11 cellular contexts compared by ENCODE assay signal in genomic region chr12:92094751-92095161, GRCh38. TPM values are rescaled to one million over a fixed set of nuclear protein-coding genes. Genes with fewer than 3 reads are reported as not detected.
DNase-seq lines count a peak whose midpoint lies in the region; ATAC-seq, FAIRE-seq and TF ChIP-seq lines count a peak whose summit lies in the region.
"Had no signal": no experiment of that assay in that cellular context is flagged by ENCODE, and none has a peak within 500 bp of the region (broad histone marks: within the 10 kb centered on the region; RNA-seq: fewer than 3 reads in every experiment).

No MANE protein-coding gene starts in this region.

- no peak overlapping the region for H2AFZ ChIP-seq in endothelial cell of umbilical vein (ENCODE audit: low read depth, low read length)

- H3K79me2 ChIP-seq in endothelial cell of umbilical vein (ENCODE audit: control insufficient read depth, insufficient read depth, low read length): no peaks in the 10 kb centered on the region

- peak in 1 of 2 donors; percentile 10 for TF ChIP-seq CTCF in endothelial cell of umbilical vein (IDR thresholded peaks at IDR 0.05; ENCODE audit: extremely low read depth in 1 of 2, insufficient read depth in 1 of 2, low read depth in 1 of 2, low read length in 2 of 2)
- no peak for TF ChIP-seq CTCF in uterus (IDR thresholded peaks at IDR 0.05)

- no peaks in the 10 kb centered on the region for H3K9me1 ChIP-seq in endothelial cell of umbilical vein (replicated peaks; ENCODE audit: control insufficient read depth, extremely low read depth, insufficient read depth, low read length)

- no peak for TF ChIP-seq POLR2A in endothelial cell of umbilical vein (IDR thresholded peaks at IDR 0.05; ENCODE audit: low read depth, low read length)
- no peak for TF ChIP-seq POLR2A in uterus (IDR thresholded peaks at IDR 0.05)

- peak; percentile 70 for FAIRE-seq in endothelial cell of umbilical vein (lab: Jason Lieb, UNC)

- H3K9me3 ChIP-seq in endothelial cell of umbilical vein (replicated peaks; ENCODE audit: control insufficient read depth, insufficient read depth, low read length) (no peaks in the 10 kb centered on the region), uterus (no peaks in the 10 kb centered on the region)

- H3K36me3 ChIP-seq in endothelial cell of umbilical vein (ENCODE audit: control insufficient read depth in 2 of 2, extremely low read depth in 1 of 2, insufficient read depth in 2 of 2, low read length in 2 of 2) (no peaks in the 10 kb centered on the region), uterus (no peaks in the 10 kb centered on the region)

- no peaks in the 10 kb centered on the region for H4K20me1 ChIP-seq in endothelial cell of umbilical vein (replicated peaks; ENCODE audit: control insufficient read depth, extremely low read depth, insufficient read depth, low read length)

- CTCF ChIA-PET in endothelial cell of umbilical vein (lab: Charles Lee): interaction anchor here (1.0 kb wide), 1 partner anchor 20 kb away, joined by 4 read pairs; no protein-coding TSS in a partner anchor

- H3K4me1 ChIP-seq in endothelial cell of umbilical vein (ENCODE audit: control insufficient read depth, extremely low read depth, insufficient read depth, low read length) (peaks cover 18% of the 10 kb centered on the region), uterus (no peaks in the 10 kb centered on the region)

- dilution Hi-C loops in endothelial cell of umbilical vein (cut with MboI; ENCODE audit: extremely low pct_ligation_motif_present, low sequenced_read_pairs): no loop called here

- DNase-seq in A172 (ENCODE audit: low spot score) (peak; percentile 14), LHCN-M2 (ENCODE audit: low read depth) (peak; percentile 36), endothelial cell of umbilical vein (ENCODE audit: low read depth, low spot score) (peak; percentile 44), T-helper 9 cell (no peak), DMS53 treated with DMSO at 0.1 percent for 48 hours (lab: John Stamatoyannopoulos, UW; ENCODE audit: unreplicated experiment) (no peak), uterus (no peak)
- DNase-seq in activated CD4-positive, alpha-beta T cell treated with anti-CD3 and anti-CD28 coated beads for 48 hours: no peak
- DNase-seq: stimulated activated naive B cell treated with anti-CD40 and anti-IgM and Interleukin-4, amounts not matched to agents 10 μg/mL and 1 μg/mL and 100 μg/mL, for 72 hours had no signal

- BruUV-seq in endothelial cell of umbilical vein (replicated peaks; lab: Mats Ljungman, UMichigan): no TSS peak

- no peak overlapping the region for H3K4me2 ChIP-seq in endothelial cell of umbilical vein (ENCODE audit: insufficient read depth, low read length)

- peak overlapping the region; percentile 49 for H3K27ac ChIP-seq in endothelial cell of umbilical vein (ENCODE audit: insufficient read depth, low read depth, low read length)
- H3K27ac ChIP-seq in uterus: no peak overlapping the region
- H3K27ac ChIP-seq: C4-2B, skin epidermis had no signal

- peak; percentile 42 for ATAC-seq in GM19395 (IDR thresholded peaks at IDR 0.05; ENCODE audit: unreplicated experiment)

- no peak overlapping the region for H3K9ac ChIP-seq in endothelial cell of umbilical vein (replicated peaks; ENCODE audit: extremely low read depth, insufficient read depth, low read length)

- intact Hi-C loops in endothelial cell of umbilical vein (cut with micrococcal nuclease): loop anchor here (2.0 kb wide), 2 partner anchors 106 to 284 kb away; no protein-coding TSS in a partner anchor
- intact Hi-C loops in uterus (cut with DNase I; ENCODE audit: low total_unique reads): no loop called here

- H3K4me3 ChIP-seq in endothelial cell of umbilical vein (replicated peaks in 1 of 3; ENCODE audit: insufficient read depth in 1 of 3, low read depth in 1 of 3, low read length in 3 of 3) (no peak overlapping the region), uterus (no peak overlapping the region)
- H3K4me3 ChIP-seq: skin epidermis had no signal

- no peaks in the 10 kb centered on the region for H3K27me3 ChIP-seq in endothelial cell of umbilical vein (ENCODE audit: control insufficient read depth in 2 of 2, insufficient read depth in 2 of 2, low read length in 2 of 2)
- no peaks in the 10 kb centered on the region for H3K27me3 ChIP-seq in uterus

- POLR2A ChIA-PET in endothelial cell of umbilical vein (lab: Charles Lee): no interaction called here

TF ChIP-seq in endothelial cell of umbilical vein, 7 proteins besides CTCF, POLR2A, EP300 and RAD21:
- TF ChIP-seq EZH2 (IDR thresholded peaks at IDR 0.05; ENCODE audit: borderline replicate concordance, low read depth, low read length, severe bottlenecking) (no peak), GATA2 (IDR thresholded peaks at IDR 0.05; ENCODE audit: insufficient read depth, insufficient read length, low read depth, low read length) (peak; percentile 7), JUN (IDR thresholded peaks at IDR 0.05; ENCODE audit: borderline replicate concordance, insufficient read depth, insufficient read length, low read depth) (peak; percentile 19)
TF ChIP-seq in endothelial cell of umbilical vein: peak in this region for 2.

RNA-seq across cellular contexts. Expression of gene BTG1, which starts 50.9 kb away (rescaled TPM):
- 4.0 and 4.7 TPM in 2 replicates for total RNA-seq in A172 (2014; rRNA removed; shearing (Covaris generic))
- total RNA-seq in LHCN-M2 (2014; rRNA removed) (14.6 and 17.5 TPM in 2 replicates), endothelial cell of umbilical vein (89.5 and 104 TPM in 2 replicates), uterus (100 to 1,000 TPM in 1 of 4 donors, 10 to 100 TPM in 3; 40.4 to 214 (median 70.1) TPM)
- polyA plus RNA-seq in LHCN-M2 (2012): 16.9 TPM
- polyA plus RNA-seq in endothelial cell of umbilical vein: 42.8 and 45.5 TPM in 2 replicates
- 69.1 and 74.9 TPM in 2 replicates for polyA plus RNA-seq in endothelial cell of umbilical vein (2011; cell fraction: cytosol; rRNA removed)
- polyA plus RNA-seq in endothelial cell of umbilical vein (2011; cell fraction: nucleus; rRNA removed): 41.1 and 47.4 TPM in 2 replicates
- polyA plus RNA-seq in endothelial cell of umbilical vein (2012): 57.0 and 58.2 TPM in 2 replicates
- polyA minus RNA-seq in endothelial cell of umbilical vein: 109 and 157 TPM in 2 replicates
- 16.5 TPM for polyA minus RNA-seq in endothelial cell of umbilical vein (2011; cell fraction: cytosol; rRNA and poly(A)+ RNA removed)
- 99.3 and 105 TPM in 2 replicates for polyA minus RNA-seq in endothelial cell of umbilical vein (2011; cell fraction: nucleus; rRNA and poly(A)+ RNA removed)

Comparison
In these comparisons a context has a peak if more than half of its experiments do, and no peak if none do; other contexts are left out.
1. DNase-seq: peak in A172 (single experiment), LHCN-M2 (single experiment) and endothelial cell of umbilical vein (single experiment); none in T-helper 9 cell (single experiment), DMS53 treated with DMSO at 0.1 percent for 48 hours (single experiment), uterus (0 of 2) and activated CD4-positive, alpha-beta T cell treated with anti-CD3 and anti-CD28 coated beads for 48 hours (single experiment).